12 cellular contexts compared by ENCODE assay signal in genomic region chr4:184437988-184438774, GRCh38. TPM values are rescaled to one million over a fixed set of nuclear protein-coding genes. Genes with fewer than 3 reads are reported as not detected.
DNase-seq lines count a peak whose midpoint lies in the region; ATAC-seq, FAIRE-seq and TF ChIP-seq lines count a peak whose summit lies in the region.
"Had no signal": no experiment of that assay in that cellular context is flagged by ENCODE, and none has a peak within 500 bp of the region (broad histone marks: within the 10 kb centered on the region; RNA-seq: fewer than 3 reads in every experiment).

No MANE protein-coding gene starts in this region.

- peaks cover 5% of the 10 kb centered on the region for H3K36me3 Mint-ChIP-seq in T-cell

- H3K36me3 ChIP-seq in mucosa of descending colon (ENCODE audit: low read depth) = no peaks in the 10 kb centered on the region
- H3K36me3 ChIP-seq: thoracic aorta had no signal

- peak; percentile 80 for FAIRE-seq in GM12891 (lab: Jason Lieb, UNC)
- FAIRE-seq: endothelial cell of umbilical vein had no signal

- H3K4me3 ChIP-seq in mucosa of descending colon = no peak overlapping the region
- H3K4me3 ChIP-seq: SJSA1, thoracic aorta had no signal

- POLR2A ChIA-PET in T-cell (lab: Charles Lee) = interaction anchor here (0.5 to 0.7 kb wide), 4 partner anchors 24 to 1073 kb away, joined by 3 to 5 read pairs (median 4); no protein-coding TSS in a partner anchor

- H3K9me3 Mint-ChIP-seq in T-cell = no peaks in the 10 kb centered on the region
- H3K9me3 Mint-ChIP-seq: activated T-helper 17 cell treated with anti-CD3 and anti-CD28 coated beads, Interleukin-2, amount 50 U/mL, for 72 hours had no signal

- peaks cover 16% of the 10 kb centered on the region for H3K4me1 ChIP-seq in mucosa of descending colon (ENCODE audit: low read depth)

- H3K27ac Mint-ChIP-seq in T-cell = peak overlapping the region; percentile 2 to 23
- H3K27ac Mint-ChIP-seq: activated T-helper 17 cell treated with anti-CD3 and anti-CD28 coated beads, Interleukin-2, amount 50 U/mL, for 72 hours had no signal

- CTCF ChIA-PET in T-cell (lab: Charles Lee) = interaction anchor here (0.7 to 1.0 kb wide), 4 partner anchors 15 to 320 kb away, joined by 3 to 6 read pairs (median 4); no protein-coding TSS in a partner anchor

- H3K9me3 ChIP-seq in mucosa of descending colon = no peaks in the 10 kb centered on the region
- H3K9me3 ChIP-seq: SJSA1, thoracic aorta had no signal

- DNase-seq in GM12891 (ENCODE audit: insufficient read length, low spot score) (no peak), KBM-7 (peak; percentile 57), T-cell (no peak), mucosa of descending colon (peak in 1 of 3 donors; percentile 57), NCI-H1694 (lab: John Stamatoyannopoulos, UW) (no peak), NCI-H128 (lab: John Stamatoyannopoulos, UW; ENCODE audit: unreplicated experiment) (no peak), NCI-H146 (lab: John Stamatoyannopoulos, UW) (no peak)

- H3K4me1 Mint-ChIP-seq in T-cell = peaks cover 79 to 87% (median 85%) of the 10 kb centered on the region in 3 donors

- peak in 1 of 4 experiments; percentile 63 for ATAC-seq in T-cell (replicated peaks in 1 of 4)
- ATAC-seq in mucosa of descending colon = peak; percentile 83
- ATAC-seq in HG03432 (IDR thresholded peaks at IDR 0.05; ENCODE audit: unreplicated experiment) = no peak
- ATAC-seq: activated T-helper 17 cell treated with anti-CD3 and anti-CD28 coated beads, Interleukin-2, amount 50 U/mL, for 72 hours had no signal

- intact Hi-C loops in mucosa of descending colon (cut with DNase I, micrococcal nuclease) = no loop called here

- in situ Hi-C loops in KBM-7 (cut with MboI; ENCODE audit: low pct_unique_long_range_greater_than_20kb, low sequenced_read_pairs) = no loop called here

- H3K4me3 Mint-ChIP-seq in T-cell = peak overlapping the region in 1 of 3 donors; percentile 35
- H3K4me3 Mint-ChIP-seq: activated T-helper 17 cell treated with anti-CD3 and anti-CD28 coated beads, Interleukin-2, amount 50 U/mL, for 72 hours had no signal

- no peak for TF ChIP-seq POLR2A in GM12891 (IDR thresholded peaks at IDR 0.05; ENCODE audit: low read depth, low read length)

- TF ChIP-seq CTCF in mucosa of descending colon (IDR thresholded peaks at IDR 0.05) = no peak

- H3K27me3 Mint-ChIP-seq in T-cell = no peaks in the 10 kb centered on the region
- H3K27me3 Mint-ChIP-seq: activated T-helper 17 cell treated with anti-CD3 and anti-CD28 coated beads, Interleukin-2, amount 50 U/mL, for 72 hours had no signal

TF ChIP-seq in GM12891, 5 proteins besides CTCF, POLR2A, EP300 and RAD21:
- TF ChIP-seq TAF1 (IDR thresholded peaks at IDR 0.05; ENCODE audit: low read depth, low read length) = no peak
- peak; percentile 45; the same call in 1 of the 2 replicates for TF ChIP-seq SPI1 (IDR thresholded peaks at IDR 0.05; ENCODE audit: low read depth, low read length)
- TF ChIP-seq POU2F2 (IDR thresholded peaks at IDR 0.05; ENCODE audit: low read depth, low read length) = no peak
- TF ChIP-seq POLR2AphosphoS5 (IDR thresholded peaks at IDR 0.05; ENCODE audit: low read depth, low read length) = no peak
- no peak for TF ChIP-seq PAX5 (IDR thresholded peaks at IDR 0.05; ENCODE audit: insufficient read depth, low read length, severe bottlenecking)
TF ChIP-seq in GM12891: peak in this region for 1.

RNA-seq across cellular contexts. Expression of gene IRF2, which starts 36.2 kb away (rescaled TPM):
- polyA plus RNA-seq in GM12891 (2012; ENCODE audit: low read depth, missing spikeins) = 53.8 TPM
- total RNA-seq in T-cell = 10 to 100 TPM; 45.5 to 73.4 (median 59.1) TPM
- 10 to 100 TPM; 39.3 to 59.8 (median 53.5) TPM for total RNA-seq in mucosa of descending colon
